1 cellular context compared by ENCODE assay signal in genomic region chr10:72952189-72952900, GRCh38.
A peak's percentile ranks its signal among the peaks of the same experiment; 100 is the strongest.
TF ChIP-seq lines count a peak whose summit lies in the region.

No MANE protein-coding gene starts in this region.

TF ChIP-seq in HepG2, 621 proteins besides CTCF, POLR2A, EP300 and RAD21 (continued from another document):
- TF ChIP-seq, protein P1, sequence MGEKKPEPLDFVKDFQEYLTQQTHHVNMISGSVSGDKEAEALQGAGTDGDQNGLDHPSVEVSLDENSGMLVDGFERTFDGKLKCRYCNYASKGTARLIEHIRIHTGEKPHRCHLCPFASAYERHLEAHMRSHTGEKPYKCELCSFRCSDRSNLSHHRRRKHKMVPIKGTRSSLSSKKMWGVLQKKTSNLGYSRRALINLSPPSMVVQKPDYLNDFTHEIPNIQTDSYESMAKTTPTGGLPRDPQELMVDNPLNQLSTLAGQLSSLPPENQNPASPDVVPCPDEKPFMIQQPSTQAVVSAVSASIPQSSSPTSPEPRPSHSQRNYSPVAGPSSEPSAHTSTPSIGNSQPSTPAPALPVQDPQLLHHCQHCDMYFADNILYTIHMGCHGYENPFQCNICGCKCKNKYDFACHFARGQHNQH (CRISPR knock-in tag; IDR thresholded peaks at IDR 0.05) = 0 out of 2 replicates have a peak, but pooled peaks have one; percentile 39
- TF ChIP-seq ZNF460 (CRISPR knock-in tag; IDR thresholded peaks at IDR 0.05; ENCODE audit: borderline replicate concordance) = peak; percentile 88; the same call in 1 of the 2 replicates
- TF ChIP-seq, protein P2, sequence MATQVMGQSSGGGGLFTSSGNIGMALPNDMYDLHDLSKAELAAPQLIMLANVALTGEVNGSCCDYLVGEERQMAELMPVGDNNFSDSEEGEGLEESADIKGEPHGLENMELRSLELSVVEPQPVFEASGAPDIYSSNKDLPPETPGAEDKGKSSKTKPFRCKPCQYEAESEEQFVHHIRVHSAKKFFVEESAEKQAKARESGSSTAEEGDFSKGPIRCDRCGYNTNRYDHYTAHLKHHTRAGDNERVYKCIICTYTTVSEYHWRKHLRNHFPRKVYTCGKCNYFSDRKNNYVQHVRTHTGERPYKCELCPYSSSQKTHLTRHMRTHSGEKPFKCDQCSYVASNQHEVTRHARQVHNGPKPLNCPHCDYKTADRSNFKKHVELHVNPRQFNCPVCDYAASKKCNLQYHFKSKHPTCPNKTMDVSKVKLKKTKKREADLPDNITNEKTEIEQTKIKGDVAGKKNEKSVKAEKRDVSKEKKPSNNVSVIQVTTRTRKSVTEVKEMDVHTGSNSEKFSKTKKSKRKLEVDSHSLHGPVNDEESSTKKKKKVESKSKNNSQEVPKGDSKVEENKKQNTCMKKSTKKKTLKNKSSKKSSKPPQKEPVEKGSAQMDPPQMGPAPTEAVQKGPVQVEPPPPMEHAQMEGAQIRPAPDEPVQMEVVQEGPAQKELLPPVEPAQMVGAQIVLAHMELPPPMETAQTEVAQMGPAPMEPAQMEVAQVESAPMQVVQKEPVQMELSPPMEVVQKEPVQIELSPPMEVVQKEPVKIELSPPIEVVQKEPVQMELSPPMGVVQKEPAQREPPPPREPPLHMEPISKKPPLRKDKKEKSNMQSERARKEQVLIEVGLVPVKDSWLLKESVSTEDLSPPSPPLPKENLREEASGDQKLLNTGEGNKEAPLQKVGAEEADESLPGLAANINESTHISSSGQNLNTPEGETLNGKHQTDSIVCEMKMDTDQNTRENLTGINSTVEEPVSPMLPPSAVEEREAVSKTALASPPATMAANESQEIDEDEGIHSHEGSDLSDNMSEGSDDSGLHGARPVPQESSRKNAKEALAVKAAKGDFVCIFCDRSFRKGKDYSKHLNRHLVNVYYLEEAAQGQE (IDR thresholded peaks at IDR 0.05; ENCODE audit: borderline replicate concordance in 1 of 2, low read depth in 1 of 2, low read length in 2 of 2) = no peak
- no peak for TF ChIP-seq ZNF329 (CRISPR knock-in tag; IDR thresholded peaks at IDR 0.05; ENCODE audit: low read depth)
- peak; percentile 35; the same call in 1 of the 2 replicates for TF ChIP-seq ZNF580 (CRISPR knock-in tag; IDR thresholded peaks at IDR 0.05; ENCODE audit: borderline replicate concordance, low read depth)
- 0 out of 2 replicates have a peak, but pooled peaks have one; percentile 16 for TF ChIP-seq ZNF124 (CRISPR knock-in tag; IDR thresholded peaks at IDR 0.05)
- TF ChIP-seq FOXC1 (CRISPR knock-in tag; IDR thresholded peaks at IDR 0.05; ENCODE audit: borderline replicate concordance) = no peak
- TF ChIP-seq ZNF382 (CRISPR knock-in tag; IDR thresholded peaks at IDR 0.05; ENCODE audit: borderline replicate concordance) = no peak
- peak; percentile 61; the same call in 1 of the 2 replicates for TF ChIP-seq ZMYM3 (CRISPR knock-in tag; IDR thresholded peaks at IDR 0.05)
- TF ChIP-seq HOXA7 (CRISPR knock-in tag; IDR thresholded peaks at IDR 0.05) = no peak
- TF ChIP-seq MEIS2 (CRISPR knock-in tag; IDR thresholded peaks at IDR 0.05) = 0 out of 2 replicates have a peak, but pooled peaks have one; percentile 13
- no peak for TF ChIP-seq LBX2 (CRISPR knock-in tag; IDR thresholded peaks at IDR 0.05; ENCODE audit: borderline replicate concordance)
- TF ChIP-seq, protein P3, sequence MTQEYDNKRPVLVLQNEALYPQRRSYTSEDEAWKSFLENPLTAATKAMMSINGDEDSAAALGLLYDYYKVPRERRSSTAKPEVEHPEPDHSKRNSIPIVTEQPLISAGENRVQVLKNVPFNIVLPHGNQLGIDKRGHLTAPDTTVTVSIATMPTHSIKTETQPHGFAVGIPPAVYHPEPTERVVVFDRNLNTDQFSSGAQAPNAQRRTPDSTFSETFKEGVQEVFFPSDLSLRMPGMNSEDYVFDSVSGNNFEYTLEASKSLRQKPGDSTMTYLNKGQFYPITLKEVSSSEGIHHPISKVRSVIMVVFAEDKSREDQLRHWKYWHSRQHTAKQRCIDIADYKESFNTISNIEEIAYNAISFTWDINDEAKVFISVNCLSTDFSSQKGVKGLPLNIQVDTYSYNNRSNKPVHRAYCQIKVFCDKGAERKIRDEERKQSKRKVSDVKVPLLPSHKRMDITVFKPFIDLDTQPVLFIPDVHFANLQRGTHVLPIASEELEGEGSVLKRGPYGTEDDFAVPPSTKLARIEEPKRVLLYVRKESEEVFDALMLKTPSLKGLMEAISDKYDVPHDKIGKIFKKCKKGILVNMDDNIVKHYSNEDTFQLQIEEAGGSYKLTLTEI (CRISPR knock-in tag; conservative IDR thresholded peaks at IDR 0.05) = no peak
- peak; percentile 10 for TF ChIP-seq ASH2L (IDR thresholded peaks at IDR 0.05; ENCODE audit: insufficient read length, low read depth, low read length)
- TF ChIP-seq ISL2 (CRISPR knock-in tag; IDR thresholded peaks at IDR 0.05) = peak; percentile 20; the same call in 1 of the 2 replicates
- TF ChIP-seq, protein P4, sequence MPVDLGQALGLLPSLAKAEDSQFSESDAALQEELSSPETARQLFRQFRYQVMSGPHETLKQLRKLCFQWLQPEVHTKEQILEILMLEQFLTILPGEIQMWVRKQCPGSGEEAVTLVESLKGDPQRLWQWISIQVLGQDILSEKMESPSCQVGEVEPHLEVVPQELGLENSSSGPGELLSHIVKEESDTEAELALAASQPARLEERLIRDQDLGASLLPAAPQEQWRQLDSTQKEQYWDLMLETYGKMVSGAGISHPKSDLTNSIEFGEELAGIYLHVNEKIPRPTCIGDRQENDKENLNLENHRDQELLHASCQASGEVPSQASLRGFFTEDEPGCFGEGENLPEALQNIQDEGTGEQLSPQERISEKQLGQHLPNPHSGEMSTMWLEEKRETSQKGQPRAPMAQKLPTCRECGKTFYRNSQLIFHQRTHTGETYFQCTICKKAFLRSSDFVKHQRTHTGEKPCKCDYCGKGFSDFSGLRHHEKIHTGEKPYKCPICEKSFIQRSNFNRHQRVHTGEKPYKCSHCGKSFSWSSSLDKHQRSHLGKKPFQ (CRISPR knock-in tag; IDR thresholded peaks at IDR 0.05; ENCODE audit: insufficient replicate concordance) = no peak
- TF ChIP-seq KLF15 (CRISPR knock-in tag; IDR thresholded peaks at IDR 0.05; ENCODE audit: borderline replicate concordance) = no peak
- no peak for TF ChIP-seq HDAC1 (CRISPR knock-in tag; IDR thresholded peaks at IDR 0.05)
- no peak for TF ChIP-seq ZNF138 (CRISPR knock-in tag; IDR thresholded peaks at IDR 0.05; ENCODE audit: low read depth)
- TF ChIP-seq ZNF572 (CRISPR knock-in tag; IDR thresholded peaks at IDR 0.05) = no peak
- peak; percentile 32; the same call in 1 of the 2 replicates for TF ChIP-seq FOXJ3 (CRISPR knock-in tag; IDR thresholded peaks at IDR 0.05; ENCODE audit: borderline replicate concordance)
- no peak for TF ChIP-seq NONO (IDR thresholded peaks at IDR 0.05)
- no peak for TF ChIP-seq NONO (CRISPR knock-in tag; conservative IDR thresholded peaks at IDR 0.05)
- TF ChIP-seq ZNF430 (CRISPR knock-in tag; IDR thresholded peaks at IDR 0.05) = 0 out of 2 replicates have a peak, but pooled peaks have one; percentile 19
TF ChIP-seq in HepG2: peak in this region for 30.
